In genomic region chr13:43664700-43665191, GRCh38 we compare ENCODE assay signal across 7 cellular contexts.
DNase-seq lines count a peak whose midpoint lies in the region; ATAC-seq and TF ChIP-seq lines count a peak whose summit lies in the region.

No MANE protein-coding gene starts in this region.

- DNase-seq in GM23338 (ENCODE audit: low spot score) (peak; percentile 21), SJCRH30 (peak; percentile 78 to 85), fibroblast of the conjunctiva (ENCODE audit: low read depth) (peak; percentile 65), sigmoid colon (peak; percentile 66), H9 (no peak), NCI-H1105 treated with DMSO at 0.1 percent for 48 hours (lab: John Stamatoyannopoulos, UW) (no peak)

- H3K9ac ChIP-seq in H9 (ENCODE audit: extremely low read depth, insufficient read length, low read length), result no peak overlapping the region

- H3K9me3 ChIP-seq in SJCRH30 (replicated peaks) (no peaks in the 10 kb centered on the region), sigmoid colon (no peaks in the 10 kb centered on the region), H9 (ENCODE audit: control insufficient read depth, low read depth, low read length) (no peaks in the 10 kb centered on the region)

- no peak overlapping the region for H2BK5ac ChIP-seq in H9 (ENCODE audit: insufficient read length, low read length)

- no peaks in the 10 kb centered on the region for H3F3A ChIP-seq in GM23338 (replicated peaks; ENCODE audit: low read depth)

- no peak for TF ChIP-seq POLR2A in sigmoid colon (IDR thresholded peaks at IDR 0.05)

- H3K27me3 Mint-ChIP-seq in GM23338 (ENCODE audit: insufficient read depth, low read depth, poor library complexity) (no peaks in the 10 kb centered on the region), H9 (ENCODE audit: low read depth) (no peaks in the 10 kb centered on the region; the same call in 1 of the 2 replicates)

- no peaks in the 10 kb centered on the region for H3K9me2 ChIP-seq in GM23338 (ENCODE audit: insufficient read depth)

- no peaks in the 10 kb centered on the region for H3K79me2 ChIP-seq in GM23338 (replicated peaks; ENCODE audit: insufficient read depth)
- H3K79me2 ChIP-seq in H9 (ENCODE audit: insufficient read depth, low read length), result no peaks in the 10 kb centered on the region

- 1 to 13% methylated on average over 1 of the region's 1 CpG for WGBS in sigmoid colon, 2 donors
- WGBS in H9 (ENCODE audit: extremely low coverage, insufficient read length, low lambda C conversion rate), result no CpG with 5 or more reads among the region's 1 CpG

- H2AK5ac ChIP-seq in H9 (ENCODE audit: insufficient read length, low read length), result no peak overlapping the region

- TF ChIP-seq CTCF in GM23338 (conservative IDR thresholded peaks at IDR 0.05; ENCODE audit: low read depth in 2 of 2) (no peak), sigmoid colon (IDR thresholded peaks at IDR 0.05) (no peak), H9 (conservative IDR thresholded peaks at IDR 0.05) (no peak)

- no peak overlapping the region for H3T11ph ChIP-seq in H9 (ENCODE audit: low read length)

- no peak overlapping the region for H2BK12ac ChIP-seq in H9 (ENCODE audit: insufficient read length, low read depth, low read length)

- H3K4me1 ChIP-seq in GM23338 (ENCODE audit: insufficient read depth), result peaks cover 17% of the 10 kb centered on the region
- peaks cover 13% of the 10 kb centered on the region; the same call in 1 of the 2 replicates for H3K4me1 ChIP-seq in SJCRH30
- peaks cover 0 to 36% (median 30%) of the 10 kb centered on the region in 4 donors for H3K4me1 ChIP-seq in sigmoid colon
- no peaks in the 10 kb centered on the region; the same call in 1 of the 2 replicates for H3K4me1 ChIP-seq in H9 (ENCODE audit: insufficient read depth, low read length)

- H3K4me3 ChIP-seq in GM23338, result no peak overlapping the region
- H3K4me3 ChIP-seq in SJCRH30, result no peak overlapping the region
- H3K4me3 ChIP-seq in sigmoid colon, result no peak overlapping the region

- H3K4ac ChIP-seq in H9 (ENCODE audit: low read depth, low read length), result no peak overlapping the region

- H2AFZ ChIP-seq in GM23338, result no peak overlapping the region; the same call in 1 of the 2 replicates
- H2AFZ ChIP-seq in H9 (ENCODE audit: low read length), result no peak overlapping the region

- no peak overlapping the region for H2BK15ac ChIP-seq in H9 (ENCODE audit: low read depth, low read length)

- H3K36me3 Mint-ChIP-seq in GM23338 (ENCODE audit: low read depth) (no peaks in the 10 kb centered on the region), H9 (ENCODE audit: insufficient read depth in 1 of 3, low read depth in 3 of 3) (no peaks in the 10 kb centered on the region)

- H3K27ac Mint-ChIP-seq in GM23338 (no peak overlapping the region), H9 (no peak overlapping the region; a peak in 1 of 7 replicates)

- no peak overlapping the region for H4K91ac ChIP-seq in H9 (ENCODE audit: insufficient read length, low read depth, low read length)

- no peak overlapping the region for H3K14ac ChIP-seq in H9 (ENCODE audit: insufficient read depth, low read length)

- H2BK20ac ChIP-seq in H9 (ENCODE audit: low read depth, low read length, poor library complexity, severe bottlenecking), result no peak overlapping the region

- intact Hi-C loops in sigmoid colon (cut with DNase I), result loop anchor here (5.0 kb wide), 1 partner anchor 123 kb away; the partner anchor contains the start of gene ENOX1

- H3K9me3 Mint-ChIP-seq in GM23338 (no peaks in the 10 kb centered on the region), H9 (no peaks in the 10 kb centered on the region)

- ATAC-seq in GM23338 (peak; percentile 76), HG02623 (IDR thresholded peaks at IDR 0.05; ENCODE audit: unreplicated experiment) (no peak)

- H3K27ac ChIP-seq in GM23338 (ENCODE audit: low read depth) (no peak overlapping the region), SJCRH30 (no peak overlapping the region; the same call in 1 of the 2 replicates), sigmoid colon (peak overlapping the region; percentile 52 to 74 (median 67)), H9 (ENCODE audit: insufficient read length, low read depth, low read length) (no peak overlapping the region)

- H3K36me3 ChIP-seq in GM23338 (ENCODE audit: insufficient read depth), result no peaks in the 10 kb centered on the region
- no peaks in the 10 kb centered on the region for H3K36me3 ChIP-seq in SJCRH30
- H3K36me3 ChIP-seq in sigmoid colon, result no peaks in the 10 kb centered on the region

- no peaks in the 10 kb centered on the region for H3K79me1 ChIP-seq in H9 (ENCODE audit: insufficient read depth, low read depth, low read length, poor library complexity, severe bottlenecking)

- H3K4me3 Mint-ChIP-seq in GM23338, result no peak overlapping the region
- H3K4me3 Mint-ChIP-seq in H9, result no peak overlapping the region

- no peak overlapping the region for H3K56ac ChIP-seq in H9 (ENCODE audit: insufficient read length, low read depth, low read length)

- H2BK120ac ChIP-seq in H9 (ENCODE audit: low read depth, low read length, poor library complexity, severe bottlenecking), result no peak overlapping the region

- H3K4me2 ChIP-seq in GM23338 (0 out of 2 replicates have a peak overlapping the region, but pooled peaks have one; percentile 23), H9 (ENCODE audit: insufficient read depth, insufficient read length, low read length) (no peak overlapping the region)

- no peak overlapping the region for H4K5ac ChIP-seq in H9 (ENCODE audit: insufficient read length, low read depth, low read length)

- H4K20me1 ChIP-seq in GM23338 (replicated peaks; ENCODE audit: insufficient read depth) (no peaks in the 10 kb centered on the region), H9 (ENCODE audit: control insufficient read depth, insufficient read depth, insufficient read length) (no peaks in the 10 kb centered on the region)

- H4K8ac ChIP-seq in H9 (replicated peaks; ENCODE audit: insufficient read length, low read depth, low read length), result no peak overlapping the region

- no peak overlapping the region for H3K18ac ChIP-seq in H9 (ENCODE audit: insufficient read length, low read depth, low read length)

- H3K4me1 Mint-ChIP-seq in GM23338, result peaks cover 20% of the 10 kb centered on the region
- H3K4me1 Mint-ChIP-seq in H9, result peaks cover 7 to 13% of the 10 kb centered on the region in 2 experiments

- H3K23ac ChIP-seq in H9 (ENCODE audit: insufficient read length, low read depth, low read length), result no peak overlapping the region

- no peaks in the 10 kb centered on the region for H3K23me2 ChIP-seq in H9 (ENCODE audit: insufficient read length, low read depth, low read length, poor library complexity, severe bottlenecking)

- no peak for TF ChIP-seq EP300 in sigmoid colon (IDR thresholded peaks at IDR 0.05)

- H3K27me3 ChIP-seq in GM23338 (ENCODE audit: insufficient read depth) (no peaks in the 10 kb centered on the region), SJCRH30 (no peaks in the 10 kb centered on the region), sigmoid colon (no peaks in the 10 kb centered on the region), H9 (ENCODE audit: insufficient read depth, low read length) (no peaks in the 10 kb centered on the region)

TF ChIP-seq in GM23338, 12 proteins besides CTCF, POLR2A, EP300 and RAD21 (continues in another document):
- TF ChIP-seq ZNF331 (CRISPR knock-in tag; IDR thresholded peaks at IDR 0.05; ENCODE audit: low read depth) (no peak), STAT1 (IDR thresholded peaks at IDR 0.05; ENCODE audit: unreplicated experiment) (no peak)

Comparison
In these comparisons a context has a peak if more than half of its experiments do, and no peak if none do; other contexts are left out.
1. DNase-seq: peak in GM23338 (single experiment), SJCRH30 (2 of 2), fibroblast of the conjunctiva (single experiment) and sigmoid colon (single experiment); none in H9 (single experiment) and NCI-H1105 treated with DMSO at 0.1 percent for 48 hours (single experiment).
2. H3K27ac ChIP-seq: peak in sigmoid colon (4 of 4); none in GM23338 (single experiment), SJCRH30 (single experiment) and H9 (single experiment).